ENCODE assay signal across 12 cellular contexts in genomic region chr17:4214142-4214541, GRCh38.
"Had no signal": no experiment of that assay in that cellular context is flagged by ENCODE, and none has a peak within 500 bp of the region (broad histone marks: within the 10 kb centered on the region; RNA-seq: fewer than 3 reads in every experiment).

No MANE protein-coding gene starts in this region.

- H3K4me3 Mint-ChIP-seq: activated naive CD8-positive, alpha-beta T cell treated with anti-CD3 and anti-CD28 coated beads for 36 hours; activated T-helper 1 cell treated with anti-CD3 and anti-CD28 coated beads, Interleukin-12 subunit alpha, Interleukin-12 subunit beta, Interleukin-2, Interleukin-4 antibody, amounts not matched to agents 30 ng/mL and 10 ng/mL and 1 ng/mL, durations not matched to agents 14 hours and 24 hours and 36 hours; effector memory CD8-positive, alpha-beta T cell; natural killer cell treated with Interleukin-12 subunit alpha and Interleukin-12 subunit beta and Interleukin-15 and Interleukin-18, amount 100 ng/mL, for 72 hours; T-helper 1 cell treated with Interleukin-12 subunit alpha and Interleukin-12 subunit beta and Interleukin-4 antibody, amounts not matched to agents 30 μg/mL and 1 μg/mL, for 36 hours had no signal

- H3K27ac Mint-ChIP-seq: activated naive CD8-positive, alpha-beta T cell treated with anti-CD3 and anti-CD28 coated beads for 36 hours; activated T-helper 1 cell treated with anti-CD3 and anti-CD28 coated beads, Interleukin-12 subunit alpha, Interleukin-12 subunit beta, Interleukin-2, Interleukin-4 antibody, amounts not matched to agents 30 ng/mL and 10 ng/mL and 1 ng/mL, durations not matched to agents 14 hours and 24 hours and 36 hours; natural killer cell treated with Interleukin-12 subunit alpha and Interleukin-12 subunit beta and Interleukin-15 and Interleukin-18, amount 100 ng/mL, for 72 hours; T-helper 1 cell treated with Interleukin-12 subunit alpha and Interleukin-12 subunit beta and Interleukin-4 antibody, amounts not matched to agents 30 μg/mL and 1 μg/mL, for 36 hours had no signal

- H3K9me3 Mint-ChIP-seq: activated naive CD8-positive, alpha-beta T cell treated with anti-CD3 and anti-CD28 coated beads for 36 hours; activated T-helper 1 cell treated with anti-CD3 and anti-CD28 coated beads, Interleukin-12 subunit alpha, Interleukin-12 subunit beta, Interleukin-2, Interleukin-4 antibody, amounts not matched to agents 30 ng/mL and 10 ng/mL and 1 ng/mL, durations not matched to agents 14 hours and 24 hours and 36 hours; effector memory CD8-positive, alpha-beta T cell; natural killer cell treated with Interleukin-12 subunit alpha and Interleukin-12 subunit beta and Interleukin-15 and Interleukin-18, amount 100 ng/mL, for 72 hours; T-helper 1 cell treated with Interleukin-12 subunit alpha and Interleukin-12 subunit beta and Interleukin-4 antibody, amounts not matched to agents 30 μg/mL and 1 μg/mL, for 36 hours had no signal

- DNase-seq: activated naive CD8-positive, alpha-beta T cell treated with anti-CD3 and anti-CD28 coated beads for 36 hours; amygdala; brain microvascular endothelial cell; dermis blood vessel endothelial cell; effector memory CD8-positive, alpha-beta T cell; nucleus accumbens; stimulated activated CD4-positive, alpha-beta T cell treated with anti-CD3 and anti-CD28 coated beads, Interleukin-12 subunit alpha, Interleukin-12 subunit beta, amount 100 ng/mL, for 4 hours; stimulated activated CD4-positive, alpha-beta T cell treated with anti-CD3 and anti-CD28 coated beads, Interleukin-2, amount 100 ng/mL, for 24 hours; stomach had no signal

- ATAC-seq: effector memory CD8-positive, alpha-beta T cell; natural killer cell treated with Interleukin-12 subunit alpha and Interleukin-12 subunit beta and Interleukin-15 and Interleukin-18, amount 100 ng/mL, for 72 hours had no signal

- H3K27me3 Mint-ChIP-seq: activated naive CD8-positive, alpha-beta T cell treated with anti-CD3 and anti-CD28 coated beads for 36 hours; effector memory CD8-positive, alpha-beta T cell; natural killer cell treated with Interleukin-12 subunit alpha and Interleukin-12 subunit beta and Interleukin-15 and Interleukin-18, amount 100 ng/mL, for 72 hours had no signal
